23 cellular contexts compared by ENCODE assay signal in the genomic region with DNA sequence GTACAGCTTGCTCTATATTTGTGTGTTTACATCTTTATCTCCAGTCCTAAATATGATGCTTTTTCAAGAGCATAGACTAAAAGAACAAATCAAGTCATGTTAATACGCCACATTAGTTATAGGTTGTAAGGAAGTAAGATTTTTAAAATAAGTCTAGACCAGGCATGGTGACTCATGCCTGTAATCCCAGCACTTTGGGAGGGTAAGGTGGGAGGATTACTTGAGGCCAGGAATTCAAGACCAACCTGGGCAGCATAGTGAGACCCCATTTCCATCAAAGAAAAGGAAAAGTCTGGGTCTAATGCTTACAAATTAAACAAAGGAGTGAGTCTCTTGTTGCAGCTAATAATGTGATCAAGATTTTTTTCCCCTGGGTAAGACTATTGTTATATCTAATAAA.
DNase-seq lines count a peak whose midpoint lies in the region; TF ChIP-seq lines count a peak whose summit lies in the region.
"Had no signal": no experiment of that assay in that cellular context is flagged by ENCODE, and none has a peak within 500 bp of the region (broad histone marks: within the 10 kb centered on the region; RNA-seq: fewer than 3 reads in every experiment).

No MANE protein-coding gene starts in this region.

- CTCF ChIA-PET in OCI-LY7 (lab: Charles Lee; ENCODE audit: unreplicated experiment): no interaction called here

- peaks cover 31% of the 10 kb centered on the region for H3K36me3 Mint-ChIP-seq in brain

- DNase-seq in OCI-LY7 (ENCODE audit: low spot score) (no peak), tibial nerve (ENCODE audit: low spot score in 2 of 2) (no peak), COR-L47 (lab: John Stamatoyannopoulos, UW) (no peak), NCI-H2107 (lab: John Stamatoyannopoulos, UW) (no peak), SKM-1 treated with dmso at 0.1 percent for 144 hours (lab: John Stamatoyannopoulos, UW; ENCODE audit: unreplicated experiment) (no peak)
- DNase-seq: activated CD8-positive, alpha-beta T cell treated with anti-CD3 and anti-CD28 coated beads, Interleukin-2, amount 10 ng/mL, durations not matched to agents 7 days and 5 days; activated naive CD4-positive, alpha-beta T cell treated with anti-CD3 and anti-CD28 coated beads, Interleukin-2, amount 50 U/mL, for 16 hours; amniotic stem cell; colonic mucosa; effector CD8-positive, alpha-beta T cell; hippocampal formation; NCI-H1417 treated with DMSO at 0.1 percent for 48 hours; NCI-H2029 treated with DMSO at 0.1 percent for 48 hours; NCI-H526 treated with DMSO at 0.1 percent for 48 hours; nephron progenitor cell; ovary; retina; stimulated activated CD4-positive, alpha-beta T cell treated with anti-CD3 and anti-CD28 coated beads, Interleukin-2, amount 100 ng/mL, for 48 hours; SW 1271 had no signal

- H3K9me2 ChIP-seq in OCI-LY7 (ENCODE audit: insufficient read depth, low read length): no peaks in the 10 kb centered on the region

- BruUV-seq in OCI-LY7 (replicated peaks; lab: Mats Ljungman, UMichigan): no TSS peak

- POLR2A ChIA-PET in OCI-LY7 (lab: Charles Lee): no interaction called here

- no peak overlapping the region for H3K4me3 ChIP-seq in OCI-LY7 (ENCODE audit: low read depth, low read length, poor library complexity, severe bottlenecking)
- H3K4me3 ChIP-seq in muscle layer of colon (ENCODE audit: low read depth in 1 of 2, low read length in 2 of 2): no peak overlapping the region
- H3K4me3 ChIP-seq in tibial nerve: no peak overlapping the region
- H3K4me3 ChIP-seq: BLaER1, colonic mucosa, ovary had no signal

- intact Hi-C loops in OCI-LY7 (cut with micrococcal nuclease; ENCODE audit: unreplicated experiment): no loop called here

- H3K79me2 ChIP-seq in OCI-LY7 (ENCODE audit: insufficient read depth, low read depth, low read length): no peaks in the 10 kb centered on the region

- H3K27ac ChIP-seq in OCI-LY7 (ENCODE audit: low read depth, low read length, poor library complexity, severe bottlenecking) (peak overlapping the region; percentile 81), muscle layer of colon (ENCODE audit: low read depth, low read length) (peak overlapping the region; percentile 83), tibial nerve (peak overlapping the region in 3 of 4 donors; percentile 40 to 74 (median 73))
- H3K27ac ChIP-seq: BLaER1 had no signal

- no peaks in the 10 kb centered on the region for H3K27me3 Mint-ChIP-seq in brain
- H3K27me3 Mint-ChIP-seq: type B pancreatic cell had no signal

- no peak for TF ChIP-seq POLR2A in tibial nerve (IDR thresholded peaks at IDR 0.05)

- H3K4me1 ChIP-seq in OCI-LY7 (ENCODE audit: insufficient read depth, low read length, poor library complexity, severe bottlenecking): peaks cover 48% of the 10 kb centered on the region
- peaks cover 81% of the 10 kb centered on the region for H3K4me1 ChIP-seq in muscle layer of colon (ENCODE audit: insufficient read depth, low read length)
- peaks cover 0 to 34% (median 10%) of the 10 kb centered on the region in 4 donors for H3K4me1 ChIP-seq in tibial nerve
- H3K4me1 ChIP-seq: colonic mucosa had no signal

- no peak overlapping the region for H3K4me2 ChIP-seq in OCI-LY7 (ENCODE audit: low read length)
- H3K4me2 ChIP-seq: BLaER1 had no signal

- no peak for TF ChIP-seq EP300 in tibial nerve (IDR thresholded peaks at IDR 0.05)

- peaks cover 60% of the 10 kb centered on the region for H3K4me1 Mint-ChIP-seq in brain

- no peak for TF ChIP-seq CTCF in OCI-LY7 (conservative IDR thresholded peaks at IDR 0.05; ENCODE audit: low read length)
- no peak for TF ChIP-seq CTCF in brain (conservative IDR thresholded peaks at IDR 0.05)
- no peak for TF ChIP-seq CTCF in tibial nerve (IDR thresholded peaks at IDR 0.05)

- peaks cover 91% of the 10 kb centered on the region for H3K36me3 ChIP-seq in OCI-LY7 (ENCODE audit: insufficient read depth, low read length)
- peaks cover 32% of the 10 kb centered on the region for H3K36me3 ChIP-seq in muscle layer of colon (ENCODE audit: insufficient read depth, low read length)
- H3K36me3 ChIP-seq in tibial nerve: peaks cover 0 to 38% (median 0%) of the 10 kb centered on the region in 3 donors
- H3K36me3 ChIP-seq: colonic mucosa, ovary had no signal

- no peaks in the 10 kb centered on the region for H3K9me3 Mint-ChIP-seq in brain
- H3K9me3 Mint-ChIP-seq: nephron progenitor cell, type B pancreatic cell had no signal

- H3K27me3 ChIP-seq in muscle layer of colon (ENCODE audit: control insufficient read depth in 1 of 2, insufficient read depth in 2 of 2, low read length in 2 of 2): no peaks in the 10 kb centered on the region
- no peaks in the 10 kb centered on the region for H3K27me3 ChIP-seq in tibial nerve
- H3K27me3 ChIP-seq: BLaER1, colonic mucosa, ovary had no signal

- H2AFZ ChIP-seq in OCI-LY7 (ENCODE audit: low read length): no peak overlapping the region

- 97 to 98% methylated on average over 1 of the region's 1 CpG for WGBS in tibial nerve, 2 donors

- no peaks in the 10 kb centered on the region for H4K20me1 ChIP-seq in OCI-LY7 (ENCODE audit: insufficient read depth, low read length)
- H4K20me1 ChIP-seq: BLaER1 had no signal

- H3K4me3 Mint-ChIP-seq in brain: no peak overlapping the region
- H3K4me3 Mint-ChIP-seq: activated CD8-positive, alpha-beta T cell treated with anti-CD3 and anti-CD28 coated beads, Interleukin-2, amount 10 ng/mL, durations not matched to agents 7 days and 5 days; nephron progenitor cell; type B pancreatic cell had no signal

- peak overlapping the region in 3 of 5 experiments; percentile 11 to 94 (median 91) for H3K27ac Mint-ChIP-seq in brain
- H3K27ac Mint-ChIP-seq: activated CD8-positive, alpha-beta T cell treated with anti-CD3 and anti-CD28 coated beads, Interleukin-2, amount 10 ng/mL, durations not matched to agents 7 days and 5 days; nephron progenitor cell; type B pancreatic cell had no signal

- H3K9me3 ChIP-seq in OCI-LY7 (ENCODE audit: low read length) (no peaks in the 10 kb centered on the region), muscle layer of colon (ENCODE audit: low read length) (no peaks in the 10 kb centered on the region), tibial nerve (no peaks in the 10 kb centered on the region)
- H3K9me3 ChIP-seq: BLaER1, colonic mucosa, ovary had no signal

- H3K9ac ChIP-seq in muscle layer of colon (ENCODE audit: low read length): no peak overlapping the region
- H3K9ac ChIP-seq: BLaER1 had no signal
